ENCODE assay signal across 18 cellular contexts in genomic region chr5:71883745-71884103, GRCh38.
DNase-seq lines count a peak whose midpoint lies in the region; ATAC-seq and TF ChIP-seq lines count a peak whose summit lies in the region.
"Had no signal": no experiment of that assay in that cellular context is flagged by ENCODE, and none has a peak within 500 bp of the region (broad histone marks: within the 10 kb centered on the region; RNA-seq: fewer than 3 reads in every experiment).

No MANE protein-coding gene starts in this region.

- no peaks in the 10 kb centered on the region for H3K36me3 ChIP-seq in OCI-LY7 (ENCODE audit: insufficient read depth, low read length)

- H3K4me3 ChIP-seq in OCI-LY7 (ENCODE audit: low read depth, low read length, poor library complexity, severe bottlenecking) = no peak overlapping the region
- H3K4me3 ChIP-seq: body of pancreas, coronary artery, PC-9, SK-N-MC had no signal

- H3K4me1 ChIP-seq in OCI-LY7 (ENCODE audit: insufficient read depth, low read length, poor library complexity, severe bottlenecking) = peaks cover 5% of the 10 kb centered on the region
- H3K4me1 ChIP-seq: body of pancreas had no signal

- H3K4me3 Mint-ChIP-seq in glutamatergic neuron (ENCODE audit: unreplicated experiment) = no peak overlapping the region
- no peak overlapping the region for H3K4me3 Mint-ChIP-seq in activated CD8-positive, alpha-beta T cell treated with anti-CD3 and anti-CD28 coated beads, Interleukin-2, amount 10 ng/mL, durations not matched to agents 7 days and 5 days
- H3K4me3 Mint-ChIP-seq: activated naive CD8-positive, alpha-beta T cell; naive thymus-derived CD8-positive, alpha-beta T cell had no signal

- ATAC-seq in sciatic nerve = peak; percentile 66
- ATAC-seq in GM21423 (IDR thresholded peaks at IDR 0.05; ENCODE audit: unreplicated experiment) = no peak
- no peak for ATAC-seq in GM19395 (IDR thresholded peaks at IDR 0.05; ENCODE audit: unreplicated experiment)
- ATAC-seq in activated CD8-positive, alpha-beta T cell treated with anti-CD3 and anti-CD28 coated beads, Interleukin-2, amount 10 ng/mL, durations not matched to agents 7 days and 5 days = no peak
- ATAC-seq: body of pancreas; naive thymus-derived CD8-positive, alpha-beta T cell had no signal

- H3K4me2 ChIP-seq in OCI-LY7 (ENCODE audit: low read length) = no peak overlapping the region
- H3K4me2 ChIP-seq: PC-9 had no signal

- CTCF ChIA-PET in OCI-LY7 (lab: Charles Lee; ENCODE audit: unreplicated experiment) = no interaction called here
- CTCF ChIA-PET in activated CD8-positive, alpha-beta T cell treated with anti-CD3 and anti-CD28 coated beads, Interleukin-2, amount 10 ng/mL, durations not matched to agents 7 days and 5 days (lab: Charles Lee) = no interaction called here

- DNase-seq in DMS 273 (lab: John Stamatoyannopoulos, UW; ENCODE audit: unreplicated experiment) (peak; percentile 69), OCI-LY7 (ENCODE audit: low spot score) (no peak), glutamatergic neuron (no peak), sciatic nerve (ENCODE audit: low spot score) (no peak)
- no peak for DNase-seq in activated T-cell treated with anti-CD3 and anti-CD28 coated beads, Interleukin-2, amount 50 U/mL, for 1 hour
- DNase-seq in activated CD8-positive, alpha-beta T cell treated with anti-CD3 and anti-CD28 coated beads, Interleukin-2, amount 10 ng/mL, durations not matched to agents 7 days and 5 days = no peak
- DNase-seq: activated CD4-positive, alpha-beta T cell treated with anti-CD3 and anti-CD28 coated beads for 1 hour; foreskin melanocyte; mesendoderm; naive thymus-derived CD8-positive, alpha-beta T cell; posterior cingulate gyrus had no signal

- TF ChIP-seq CTCF in OCI-LY7 (conservative IDR thresholded peaks at IDR 0.05; ENCODE audit: low read length) (no peak), glutamatergic neuron (IDR thresholded peaks at IDR 0.05; ENCODE audit: partially characterized antibody, unreplicated experiment) (no peak)

- H2AFZ ChIP-seq in OCI-LY7 (ENCODE audit: low read length) = peak overlapping the region; percentile 61; the same call in 1 of the 2 replicates
- H2AFZ ChIP-seq: PC-9 had no signal

- H3K9me3 Mint-ChIP-seq in glutamatergic neuron (ENCODE audit: unreplicated experiment) = peaks cover 3% of the 10 kb centered on the region
- no peaks in the 10 kb centered on the region for H3K9me3 Mint-ChIP-seq in activated CD8-positive, alpha-beta T cell treated with anti-CD3 and anti-CD28 coated beads, Interleukin-2, amount 10 ng/mL, durations not matched to agents 7 days and 5 days (ENCODE audit: insufficient read depth)

- H3K9me3 ChIP-seq in OCI-LY7 (ENCODE audit: low read length) = peaks cover 6% of the 10 kb centered on the region; the same call in 1 of the 2 replicates
- H3K9me3 ChIP-seq: body of pancreas had no signal

- no peaks in the 10 kb centered on the region for H3K36me3 Mint-ChIP-seq in glutamatergic neuron (ENCODE audit: unreplicated experiment)
- H3K36me3 Mint-ChIP-seq in activated CD8-positive, alpha-beta T cell treated with anti-CD3 and anti-CD28 coated beads, Interleukin-2, amount 10 ng/mL, durations not matched to agents 7 days and 5 days (ENCODE audit: low read depth) = no peaks in the 10 kb centered on the region
- H3K36me3 Mint-ChIP-seq: activated naive CD8-positive, alpha-beta T cell had no signal

- no TSS peak for BruUV-seq in OCI-LY7 (replicated peaks; lab: Mats Ljungman, UMichigan)

- peak overlapping the region; percentile 83 for H3K27ac Mint-ChIP-seq in glutamatergic neuron (ENCODE audit: unreplicated experiment)
- H3K27ac Mint-ChIP-seq in activated CD8-positive, alpha-beta T cell treated with anti-CD3 and anti-CD28 coated beads, Interleukin-2, amount 10 ng/mL, durations not matched to agents 7 days and 5 days = no peak overlapping the region
- H3K27ac Mint-ChIP-seq: activated naive CD8-positive, alpha-beta T cell had no signal

- H4K20me1 ChIP-seq in OCI-LY7 (ENCODE audit: insufficient read depth, low read length) = no peaks in the 10 kb centered on the region

- H3K4me1 Mint-ChIP-seq in glutamatergic neuron (ENCODE audit: low read depth, unreplicated experiment) = peaks cover 22% of the 10 kb centered on the region
- H3K4me1 Mint-ChIP-seq in activated CD8-positive, alpha-beta T cell treated with anti-CD3 and anti-CD28 coated beads, Interleukin-2, amount 10 ng/mL, durations not matched to agents 7 days and 5 days (ENCODE audit: low read depth) = no peaks in the 10 kb centered on the region

- no peaks in the 10 kb centered on the region for H3K79me2 ChIP-seq in OCI-LY7 (ENCODE audit: insufficient read depth, low read depth, low read length)

- H3K27ac ChIP-seq in OCI-LY7 (ENCODE audit: low read depth, low read length, poor library complexity, severe bottlenecking) = no peak overlapping the region
- H3K27ac ChIP-seq: body of pancreas, coronary artery, PC-9, SK-N-MC had no signal

- intact Hi-C loops in OCI-LY7 (cut with micrococcal nuclease; ENCODE audit: unreplicated experiment) = no loop called here
- intact Hi-C loops in sciatic nerve (cut with DNase I) = no loop called here

- POLR2A ChIA-PET in OCI-LY7 (lab: Charles Lee) = interaction anchor here (0.6 kb wide), 1 partner anchor 26 kb away, joined by 3 read pairs; no protein-coding TSS in a partner anchor
- POLR2A ChIA-PET in activated CD8-positive, alpha-beta T cell treated with anti-CD3 and anti-CD28 coated beads, Interleukin-2, amount 10 ng/mL, durations not matched to agents 7 days and 5 days (lab: Charles Lee) = no interaction called here

- H3K27me3 Mint-ChIP-seq in glutamatergic neuron (ENCODE audit: unreplicated experiment) = no peaks in the 10 kb centered on the region
- peaks cover 3% of the 10 kb centered on the region for H3K27me3 Mint-ChIP-seq in activated CD8-positive, alpha-beta T cell treated with anti-CD3 and anti-CD28 coated beads, Interleukin-2, amount 10 ng/mL, durations not matched to agents 7 days and 5 days (ENCODE audit: low read depth)

- no peaks in the 10 kb centered on the region for H3K9me2 ChIP-seq in OCI-LY7 (ENCODE audit: insufficient read depth, low read length)
